ENCODE assay signal across 19 cellular contexts in the genomic region with DNA sequence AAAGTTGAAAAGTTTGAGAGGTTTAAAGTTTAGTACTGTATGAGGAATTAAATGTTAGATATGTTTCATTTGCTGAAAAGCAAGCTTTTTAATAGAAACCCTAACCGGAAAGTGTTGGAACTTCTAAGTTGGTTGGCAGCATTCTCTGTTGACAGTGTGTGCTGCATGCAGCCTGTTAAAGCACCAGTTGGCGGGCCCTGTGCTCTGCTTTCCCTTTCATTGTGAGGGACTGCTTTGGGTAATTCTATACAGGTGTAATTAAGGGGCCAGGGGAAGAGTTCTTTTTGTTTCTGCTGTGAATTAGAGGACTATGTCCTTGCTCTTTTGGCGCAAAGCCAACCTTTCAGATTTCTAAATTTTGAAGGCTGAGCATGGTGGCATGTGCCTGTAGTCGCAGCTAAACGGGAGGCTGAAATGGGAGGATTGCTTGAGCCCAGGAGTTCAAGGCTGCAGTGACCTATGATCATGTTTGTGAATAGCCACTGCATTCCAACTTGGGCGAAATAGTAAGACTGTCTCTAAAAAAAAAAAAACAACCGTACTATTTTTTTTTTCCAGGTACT. TPM values are rescaled to one million over a fixed set of nuclear protein-coding genes. Genes with fewer than 3 reads are reported as not detected.
DNase-seq lines count a peak whose midpoint lies in the region; ATAC-seq and TF ChIP-seq lines count a peak whose summit lies in the region.
"Had no signal": no experiment of that assay in that cellular context is flagged by ENCODE, and none has a peak within 500 bp of the region (broad histone marks: within the 10 kb centered on the region; RNA-seq: fewer than 3 reads in every experiment).

No MANE protein-coding gene starts in this region.

- no TSS peak for BruUV-seq in Caco-2 (replicated peaks; lab: Mats Ljungman, UMichigan)

- H3K9me3 ChIP-seq in Caco-2: no peaks in the 10 kb centered on the region
- H3K9me3 ChIP-seq: neutrophil had no signal

- TF ChIP-seq CTCF in Caco-2 (IDR thresholded peaks at IDR 0.05; ENCODE audit: insufficient read depth in 1 of 2, low read depth in 1 of 2, low read length in 1 of 2, severe bottlenecking in 1 of 2, unreplicated experiment in 1 of 2): no peak
- TF ChIP-seq CTCF in progenitor cell of endocrine pancreas (IDR thresholded peaks at IDR 0.05; ENCODE audit: unreplicated experiment): no peak

- H3K36me3 Mint-ChIP-seq in Caco-2 (ENCODE audit: insufficient read depth, unreplicated experiment) (peaks cover 75% of the 10 kb centered on the region), progenitor cell of endocrine pancreas (ENCODE audit: insufficient read depth) (peaks cover 29% of the 10 kb centered on the region)

- H3K36me3 ChIP-seq in Caco-2 (ENCODE audit: control insufficient read depth, insufficient read depth, low read length): peaks cover 2% of the 10 kb centered on the region; the same call in 1 of the 2 replicates

- H3K4me1 Mint-ChIP-seq in Caco-2 (ENCODE audit: low read depth, unreplicated experiment) (peaks cover 7% of the 10 kb centered on the region), progenitor cell of endocrine pancreas (ENCODE audit: low read depth) (peaks cover 2% of the 10 kb centered on the region)

- H3K4me3 Mint-ChIP-seq in Caco-2 (ENCODE audit: unreplicated experiment) (no peak overlapping the region), progenitor cell of endocrine pancreas (ENCODE audit: low read depth) (no peak overlapping the region)
- H3K4me3 Mint-ChIP-seq: activated CD8-positive, alpha-beta T cell treated with anti-CD3 and anti-CD28 coated beads, Interleukin-2, amount 10 ng/mL, durations not matched to agents 7 days and 5 days; activated naive CD4-positive, alpha-beta T cell treated with anti-CD3 and anti-CD28 coated beads, Interleukin-2, amount 50 U/mL, for 24 hours; activated T-cell treated with anti-CD3 and anti-CD28 coated beads, Interleukin-2, amount 50 U/mL, for 72 hours; CD8-positive, alpha-beta memory T cell had no signal

- CTCF ChIA-PET in Caco-2 (lab: Charles Lee): no interaction called here

- H3K27ac Mint-ChIP-seq in Caco-2 (ENCODE audit: unreplicated experiment) (peak overlapping the region; percentile 33), progenitor cell of endocrine pancreas (peak overlapping the region; percentile 76)
- H3K27ac Mint-ChIP-seq: activated CD8-positive, alpha-beta T cell treated with anti-CD3 and anti-CD28 coated beads, Interleukin-2, amount 10 ng/mL, durations not matched to agents 7 days and 5 days; activated naive CD4-positive, alpha-beta T cell treated with anti-CD3 and anti-CD28 coated beads, Interleukin-2, amount 50 U/mL, for 24 hours; activated T-cell treated with anti-CD3 and anti-CD28 coated beads, Interleukin-2, amount 50 U/mL, for 72 hours had no signal

- ATAC-seq in GM19452 (IDR thresholded peaks at IDR 0.05; ENCODE audit: unreplicated experiment): no peak
- ATAC-seq: activated CD4-positive, CD25-positive, alpha-beta regulatory T cell treated with anti-CD3 and anti-CD28 coated beads, Interleukin-2, amount 50 U/mL, for 24 hours; activated CD8-positive, alpha-beta T cell treated with anti-CD3 and anti-CD28 coated beads, Interleukin-2, amount 10 ng/mL, durations not matched to agents 7 days and 5 days; activated T-cell treated with anti-CD3 and anti-CD28 coated beads, Interleukin-2, amount 50 U/mL, for 72 hours; esophagus mucosa; left lobe of liver had no signal

- H3K27me3 ChIP-seq in Caco-2 (replicated peaks; ENCODE audit: control insufficient read depth, insufficient read depth, low read length): no peaks in the 10 kb centered on the region
- H3K27me3 ChIP-seq: neutrophil had no signal

- H3K9me3 Mint-ChIP-seq in Caco-2 (ENCODE audit: unreplicated experiment) (no peaks in the 10 kb centered on the region), progenitor cell of endocrine pancreas (ENCODE audit: low read depth) (no peaks in the 10 kb centered on the region)
- H3K9me3 Mint-ChIP-seq: activated naive CD4-positive, alpha-beta T cell treated with anti-CD3 and anti-CD28 coated beads, Interleukin-2, amount 50 U/mL, for 24 hours; activated T-cell treated with anti-CD3 and anti-CD28 coated beads, Interleukin-2, amount 50 U/mL, for 72 hours; CD8-positive, alpha-beta memory T cell had no signal

- no peak overlapping the region for H3K4me3 ChIP-seq in Caco-2 (ENCODE audit: low read depth, low read length)

- POLR2A ChIA-PET in Caco-2 (lab: Charles Lee): no interaction called here

- DNase-seq in Caco-2 (no peak), NCI-H1417 (lab: John Stamatoyannopoulos, UW) (peak in 2 of 3 experiments; percentile 41 to 88), NCI-H345 treated with DMSO at 0.1 percent for 48 hours (lab: John Stamatoyannopoulos, UW; ENCODE audit: unreplicated experiment) (peak; percentile 7), progenitor cell of endocrine pancreas (ENCODE audit: low spot score, unreplicated experiment) (no peak), DMS79 (lab: John Stamatoyannopoulos, UW) (no peak), NCI-H187 (lab: John Stamatoyannopoulos, UW) (no peak), NCI-H446 treated with DMSO at 0.1 percent for 48 hours (lab: John Stamatoyannopoulos, UW) (no peak)
- DNase-seq: activated CD8-positive, alpha-beta T cell treated with anti-CD3 and anti-CD28 coated beads, Interleukin-2, amount 10 ng/mL, durations not matched to agents 7 days and 5 days; activated T-cell treated with anti-CD3 and anti-CD28 coated beads, Interleukin-2, amount 50 U/mL, for 72 hours; CD8-positive, alpha-beta memory T cell; effector CD4-positive, alpha-beta T cell; NCI-H1694 treated with DMSO at 0.1 percent for 48 hours; retina had no signal

- H3K4me1 ChIP-seq in Caco-2: peaks cover 15% of the 10 kb centered on the region

- no peaks in the 10 kb centered on the region for H3K27me3 Mint-ChIP-seq in Caco-2 (ENCODE audit: insufficient read depth, unreplicated experiment)
- no peaks in the 10 kb centered on the region for H3K27me3 Mint-ChIP-seq in progenitor cell of endocrine pancreas
- H3K27me3 Mint-ChIP-seq: activated naive CD4-positive, alpha-beta T cell treated with anti-CD3 and anti-CD28 coated beads, Interleukin-2, amount 50 U/mL, for 24 hours; CD8-positive, alpha-beta memory T cell had no signal

- intact Hi-C loops in Caco-2 (cut with micrococcal nuclease; ENCODE audit: unreplicated experiment): no loop called here

RNA-seq across cellular contexts. Expression of a gene that starts 20.1 kb away (rescaled TPM):
- total RNA-seq in Caco-2 (2022) (132 and 139 TPM in 2 replicates), progenitor cell of endocrine pancreas (38.8 and 40.9 TPM in 2 replicates)

RNA-seq across cellular contexts. Expression of a gene that starts 32.0 kb away (rescaled TPM):
- total RNA-seq in Caco-2 (2022) (109 and 119 TPM in 2 replicates), progenitor cell of endocrine pancreas (106 and 111 TPM in 2 replicates)

Comparison
In these comparisons a context has a peak if more than half of its experiments do, and no peak if none do; other contexts are left out.
1. DNase-seq: peak in NCI-H1417 (2 of 3) and NCI-H345 treated with DMSO at 0.1 percent for 48 hours (single experiment); none in Caco-2 (0 of 2), progenitor cell of endocrine pancreas (single experiment), DMS79 (single experiment), NCI-H187 (0 of 2) and NCI-H446 treated with DMSO at 0.1 percent for 48 hours (single experiment).